3 cellular contexts compared by ENCODE assay signal in genomic region chr16:4656695-4657686, GRCh38.
TF ChIP-seq lines count a peak whose summit lies in the region.

No MANE protein-coding gene starts in this region.

TF ChIP-seq in A549, 52 proteins besides CTCF, POLR2A, EP300 and RAD21:
- TF ChIP-seq ZC3H11A (IDR thresholded peaks at IDR 0.05) (peak; percentile 95), EHF (CRISPR knock-in tag; IDR thresholded peaks at IDR 0.05) (no peak)
TF ChIP-seq in A549: peak in this region for 1.

TF ChIP-seq in GM23338, 12 proteins besides CTCF, POLR2A, EP300 and RAD21:
- no peak for TF ChIP-seq ZNF114 (CRISPR knock-in tag; IDR thresholded peaks at IDR 0.05)
- TF ChIP-seq NANOG (IDR thresholded peaks at IDR 0.05; ENCODE audit: borderline replicate concordance) = no peak
- no peak for TF ChIP-seq EZH2 (IDR thresholded peaks at IDR 0.05; ENCODE audit: low read depth, unreplicated experiment)
- TF ChIP-seq REST (IDR thresholded peaks at IDR 0.05; ENCODE audit: unreplicated experiment) = no peak
- no peak for TF ChIP-seq POLR2AphosphoS5 (IDR thresholded peaks at IDR 0.05; ENCODE audit: low read depth)
- no peak for TF ChIP-seq ZNF462 (CRISPR knock-in tag; IDR thresholded peaks at IDR 0.05)
- TF ChIP-seq JUNB (IDR thresholded peaks at IDR 0.05; ENCODE audit: unreplicated experiment) = no peak
- no peak for TF ChIP-seq STAT1 (IDR thresholded peaks at IDR 0.05; ENCODE audit: unreplicated experiment)
- no peak for TF ChIP-seq ZNF331 (CRISPR knock-in tag; IDR thresholded peaks at IDR 0.05; ENCODE audit: low read depth)
- no peak for TF ChIP-seq ETS1 (IDR thresholded peaks at IDR 0.05)
- TF ChIP-seq CREB1 (CRISPR knock-in tag; IDR thresholded peaks at IDR 0.05; ENCODE audit: low read depth) = no peak
- no peak for TF ChIP-seq EZH2phosphoT487 (IDR thresholded peaks at IDR 0.05; ENCODE audit: unreplicated experiment)

TF ChIP-seq in K562, 482 proteins besides CTCF, POLR2A, EP300 and RAD21:
- TF ChIP-seq DACH1 (IDR thresholded peaks at IDR 0.05; ENCODE audit: partially characterized antibody) (no peak), POLR2G (IDR thresholded peaks at IDR 0.05; ENCODE audit: low read depth, low read length) (peak; percentile 45; the same call in 1 of the 2 replicates), PCBP2 (IDR thresholded peaks at IDR 0.05; ENCODE audit: low read depth, low read length, poor library complexity, severe bottlenecking) (no peak), WHSC1 (IDR thresholded peaks at IDR 0.05; ENCODE audit: low read length) (no peak)
- TF ChIP-seq, protein P1, sequence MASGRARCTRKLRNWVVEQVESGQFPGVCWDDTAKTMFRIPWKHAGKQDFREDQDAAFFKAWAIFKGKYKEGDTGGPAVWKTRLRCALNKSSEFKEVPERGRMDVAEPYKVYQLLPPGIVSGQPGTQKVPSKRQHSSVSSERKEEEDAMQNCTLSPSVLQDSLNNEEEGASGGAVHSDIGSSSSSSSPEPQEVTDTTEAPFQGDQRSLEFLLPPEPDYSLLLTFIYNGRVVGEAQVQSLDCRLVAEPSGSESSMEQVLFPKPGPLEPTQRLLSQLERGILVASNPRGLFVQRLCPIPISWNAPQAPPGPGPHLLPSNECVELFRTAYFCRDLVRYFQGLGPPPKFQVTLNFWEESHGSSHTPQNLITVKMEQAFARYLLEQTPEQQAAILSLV (tag; IDR thresholded peaks at IDR 0.05) = no peak
